In the genomic region with DNA sequence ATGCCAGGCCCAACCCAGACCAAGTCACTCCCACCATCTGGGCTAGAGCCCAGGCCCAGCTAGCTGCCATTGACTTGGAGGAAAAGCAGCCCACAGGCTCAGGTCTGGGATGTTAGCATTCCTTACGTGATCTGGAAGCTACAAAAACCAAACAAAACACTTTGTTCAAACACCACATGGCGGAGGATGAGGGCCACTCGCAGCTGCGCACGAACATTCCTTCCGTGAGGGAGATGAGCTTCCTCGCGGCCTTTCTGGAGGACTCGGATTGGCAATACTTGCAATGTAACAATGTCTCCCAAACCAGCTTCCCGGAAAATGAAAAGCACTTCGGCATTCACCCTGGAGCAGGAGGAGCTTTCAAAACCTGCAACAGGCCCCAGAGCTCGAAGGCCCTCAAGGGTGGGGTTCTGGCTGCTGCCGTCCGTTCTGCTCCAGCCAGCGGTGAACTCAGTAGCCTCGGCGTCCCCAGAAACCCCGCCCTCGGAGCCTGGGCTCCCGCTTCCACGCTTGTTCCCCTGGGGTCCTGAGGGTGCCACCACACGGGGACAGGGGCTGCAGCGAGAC, we compare ENCODE assay signal across 15 cellular contexts. TPM values are rescaled to one million over a fixed set of nuclear protein-coding genes. Genes with fewer than 3 reads are reported as not detected.
DNase-seq lines count a peak whose midpoint lies in the region; ATAC-seq and TF ChIP-seq lines count a peak whose summit lies in the region.
"Had no signal": no experiment of that assay in that cellular context is flagged by ENCODE, and none has a peak within 500 bp of the region (broad histone marks: within the 10 kb centered on the region; RNA-seq: fewer than 3 reads in every experiment).

No MANE protein-coding gene starts in this region.

- H3K4me3 Mint-ChIP-seq in activated T-cell treated with anti-CD3 and anti-CD28 coated beads, Interleukin-2, amount 50 U/mL, for 24 hours: no peak overlapping the region
- H3K4me3 Mint-ChIP-seq in activated T-cell treated with anti-CD3 and anti-CD28 coated beads, Interleukin-2, amount 50 U/mL, for 72 hours: no peak overlapping the region
- H3K4me3 Mint-ChIP-seq in activated T-cell treated with anti-CD3 and anti-CD28 coated beads, Interleukin-2, amount 50 U/mL, for 4 hours: no peak overlapping the region

- H3K4me1 Mint-ChIP-seq in activated T-cell treated with anti-CD3 and anti-CD28 coated beads, Interleukin-2, amount 50 U/mL, for 24 hours (ENCODE audit: low read depth): peaks cover 6% of the 10 kb centered on the region
- H3K4me1 Mint-ChIP-seq in activated T-cell treated with anti-CD3 and anti-CD28 coated beads, Interleukin-2, amount 50 U/mL, for 72 hours (ENCODE audit: low read depth): no peaks in the 10 kb centered on the region
- H3K4me1 Mint-ChIP-seq in activated T-cell treated with anti-CD3 and anti-CD28 coated beads, Interleukin-2, amount 50 U/mL, for 4 hours (ENCODE audit: low read depth): no peaks in the 10 kb centered on the region

- no peaks in the 10 kb centered on the region for H3K27me3 ChIP-seq in muscle layer of colon (ENCODE audit: control insufficient read depth in 1 of 2, insufficient read depth in 2 of 2, low read length in 2 of 2)

- in situ Hi-C loops in GM13977 (cut with MboI; ENCODE audit: low pct_unique_long_range_greater_than_20kb, low sequenced_read_pairs, unreplicated experiment): no loop called here

- H3K4me1 ChIP-seq in muscle layer of colon (ENCODE audit: insufficient read depth, low read length) (peaks cover 61% of the 10 kb centered on the region), urinary bladder (ENCODE audit: insufficient read depth) (no peaks in the 10 kb centered on the region)
- H3K4me1 ChIP-seq: A549 had no signal

- H3K4me3 ChIP-seq in muscle layer of colon (ENCODE audit: low read depth in 1 of 2, low read length in 2 of 2) (peak overlapping the region; percentile 33 to 53), urinary bladder (ENCODE audit: low read depth, low read length) (no peak overlapping the region)
- H3K4me3 ChIP-seq: A549 had no signal

- no peak for ATAC-seq in activated T-cell treated with anti-CD3 and anti-CD28 coated beads, Interleukin-2, amount 50 U/mL, for 72 hours (replicated peaks in 1 of 2)
- no peak for ATAC-seq in activated T-cell treated with anti-CD3 and anti-CD28 coated beads, Interleukin-2, amount 50 U/mL, for 4 hours

- peaks cover 53% of the 10 kb centered on the region for H3K27me3 Mint-ChIP-seq in activated T-cell treated with anti-CD3 and anti-CD28 coated beads, Interleukin-2, amount 50 U/mL, for 24 hours
- H3K27me3 Mint-ChIP-seq in activated T-cell treated with anti-CD3 and anti-CD28 coated beads, Interleukin-2, amount 50 U/mL, for 72 hours (ENCODE audit: low read depth): peaks cover 38% of the 10 kb centered on the region
- H3K27me3 Mint-ChIP-seq in activated T-cell treated with anti-CD3 and anti-CD28 coated beads, Interleukin-2, amount 50 U/mL, for 4 hours (ENCODE audit: low read depth): peaks cover 47% of the 10 kb centered on the region

- no peak for TF ChIP-seq CTCF in GM13977 (IDR thresholded peaks at IDR 0.05; ENCODE audit: extremely low read depth, insufficient read depth, missing control alignments)

- H3K27ac Mint-ChIP-seq in activated T-cell treated with anti-CD3 and anti-CD28 coated beads, Interleukin-2, amount 50 U/mL, for 24 hours: no peak overlapping the region
- H3K27ac Mint-ChIP-seq in activated T-cell treated with anti-CD3 and anti-CD28 coated beads, Interleukin-2, amount 50 U/mL, for 72 hours: no peak overlapping the region

- H3K36me3 ChIP-seq in muscle layer of colon (ENCODE audit: insufficient read depth, low read length) (no peaks in the 10 kb centered on the region), urinary bladder (ENCODE audit: insufficient read depth) (no peaks in the 10 kb centered on the region)

- H3K36me3 Mint-ChIP-seq in activated T-cell treated with anti-CD3 and anti-CD28 coated beads, Interleukin-2, amount 50 U/mL, for 24 hours (ENCODE audit: low read depth): no peaks in the 10 kb centered on the region
- no peaks in the 10 kb centered on the region for H3K36me3 Mint-ChIP-seq in activated T-cell treated with anti-CD3 and anti-CD28 coated beads, Interleukin-2, amount 50 U/mL, for 72 hours (ENCODE audit: insufficient read depth in 2 of 2)
- no peaks in the 10 kb centered on the region for H3K36me3 Mint-ChIP-seq in activated T-cell treated with anti-CD3 and anti-CD28 coated beads, Interleukin-2, amount 50 U/mL, for 4 hours (ENCODE audit: insufficient read depth)

- no peaks in the 10 kb centered on the region for H3K9me3 Mint-ChIP-seq in activated T-cell treated with anti-CD3 and anti-CD28 coated beads, Interleukin-2, amount 50 U/mL, for 24 hours
- no peaks in the 10 kb centered on the region for H3K9me3 Mint-ChIP-seq in activated T-cell treated with anti-CD3 and anti-CD28 coated beads, Interleukin-2, amount 50 U/mL, for 72 hours
- H3K9me3 Mint-ChIP-seq in activated T-cell treated with anti-CD3 and anti-CD28 coated beads, Interleukin-2, amount 50 U/mL, for 4 hours: no peaks in the 10 kb centered on the region

- WGBS in urinary bladder: 36% methylated on average over 23 of the region's 23 CpGs

- no peak overlapping the region for H3K9ac ChIP-seq in muscle layer of colon (ENCODE audit: low read length)

- peak overlapping the region; percentile 99 for H3K27ac ChIP-seq in muscle layer of colon (ENCODE audit: low read depth, low read length)
- peak overlapping the region; percentile 40 for H3K27ac ChIP-seq in urinary bladder (ENCODE audit: low read depth)
- H3K27ac ChIP-seq: A549, RWPE1 had no signal

- H3K9me3 ChIP-seq in muscle layer of colon (ENCODE audit: low read length): no peaks in the 10 kb centered on the region
- H3K9me3 ChIP-seq: A549 had no signal

- peak; percentile 18 for DNase-seq in activated T-cell treated with anti-CD3 and anti-CD28 coated beads, Interleukin-2, amount 50 U/mL, for 24 hours
- DNase-seq in activated T-cell treated with anti-CD3 and anti-CD28 coated beads, Interleukin-2, amount 50 U/mL, for 72 hours: no peak
- DNase-seq in fibroblast of the conjunctiva (ENCODE audit: low read depth) (peak; percentile 35), GM13977 (ENCODE audit: low spot score) (no peak), dedifferentiated amniotic fluid mesenchymal stem cell (ENCODE audit: extremely low spot score) (no peak)
- DNase-seq in activated T-cell treated with anti-CD3 and anti-CD28 coated beads, Interleukin-2, amount 50 U/mL, for 4 hours: no peak
- DNase-seq: activated CD4-positive, alpha-beta T cell treated with anti-CD3 and anti-CD28 coated beads, Interleukin-2, amount 50 U/mL, for 4 hours; activated naive CD4-positive, alpha-beta T cell treated with Interleukin-2 at 50 U/mL for 16 hours; cerebellar nuclear complex; NCI-H1105; NCI-H524 had no signal

RNA-seq across cellular contexts. Expression of a gene that starts 40.5 kb away (rescaled TPM):
- 1 to 10 TPM; 1.7 to 2.8 TPM for total RNA-seq in activated T-cell treated with anti-CD3 and anti-CD28 coated beads, Interleukin-2, amount 50 U/mL, for 72 hours
- 678 TPM for total RNA-seq in urinary bladder
- 1,050 TPM for polyA plus RNA-seq in urinary bladder
- 1 to 10 TPM; 2.8 to 3.6 (median 3.0) TPM for total RNA-seq in activated T-cell treated with anti-CD3 and anti-CD28 coated beads, Interleukin-2, amount 50 U/mL, for 4 hours

Comparison
In these comparisons a context has a peak if more than half of its experiments do, and no peak if none do; other contexts are left out.
1. DNase-seq: peak in activated T-cell treated with anti-CD3 and anti-CD28 coated beads, Interleukin-2, amount 50 U/mL, for 24 hours (single experiment) and fibroblast of the conjunctiva (single experiment); none in activated T-cell treated with anti-CD3 and anti-CD28 coated beads, Interleukin-2, amount 50 U/mL, for 72 hours (0 of 2), GM13977 (single experiment), dedifferentiated amniotic fluid mesenchymal stem cell (single experiment) and activated T-cell treated with anti-CD3 and anti-CD28 coated beads, Interleukin-2, amount 50 U/mL, for 4 hours (single experiment).
2. RNA of a gene that starts 40.5 kb away (total RNA-seq): 678 TPM in urinary bladder (single experiment); 2.8 to 3.6 TPM in activated T-cell treated with anti-CD3 and anti-CD28 coated beads, Interleukin-2, amount 50 U/mL, for 4 hours and 1.7 to 2.8 TPM in activated T-cell treated with anti-CD3 and anti-CD28 coated beads, Interleukin-2, amount 50 U/mL, for 72 hours; every median in the first group is over 100 times any median in the second.